Comparison of ENCODE assay signal across 1 cellular context in genomic region chr10:43573250-43574034, GRCh38.
TF ChIP-seq lines count a peak whose summit lies in the region.

No MANE protein-coding gene starts in this region.

TF ChIP-seq in endothelial cell of umbilical vein, 7 proteins besides CTCF, POLR2A, EP300 and RAD21:
- TF ChIP-seq EZH2 (IDR thresholded peaks at IDR 0.05; ENCODE audit: borderline replicate concordance, low read depth, low read length, severe bottlenecking): no peak
- TF ChIP-seq MYC (IDR thresholded peaks at IDR 0.05; ENCODE audit: low read depth, low read length): no peak
